In the genomic region with DNA sequence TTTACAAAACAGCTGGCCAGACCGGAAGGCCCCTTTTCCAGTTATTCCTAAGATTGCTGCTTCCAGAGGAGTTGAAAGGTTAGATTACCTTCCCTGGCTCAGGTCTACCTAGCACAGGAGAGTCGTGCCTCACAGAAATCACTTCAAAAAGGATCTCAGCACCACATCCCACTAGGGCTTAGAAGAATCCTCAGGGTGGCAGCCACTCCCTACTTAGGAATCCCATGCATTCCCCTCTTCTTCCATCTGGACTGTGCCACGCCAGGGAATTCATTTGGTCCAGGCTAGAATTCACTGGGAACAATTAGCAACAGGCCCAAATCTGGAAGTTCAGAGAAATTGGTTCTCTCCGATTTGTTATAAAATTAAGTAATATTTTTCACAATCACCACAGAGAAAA, we compare ENCODE assay signal across 7 cellular contexts.
A peak's percentile ranks its signal among the peaks of the same experiment; 100 is the strongest.
DNase-seq lines count a peak whose midpoint lies in the region; ATAC-seq and TF ChIP-seq lines count a peak whose summit lies in the region.

No MANE protein-coding gene starts in this region.

- H3K79me2 ChIP-seq in hepatocyte, result peaks cover 13% of the 10 kb centered on the region

- TF ChIP-seq CTCF in hepatocyte (IDR thresholded peaks at IDR 0.05; ENCODE audit: poor library complexity) (no peak), spleen (IDR thresholded peaks at IDR 0.05 in 8 of 11, conservative IDR thresholded peaks at IDR 0.05 in 3 of 11) (no peak)

- H2AFZ ChIP-seq in hepatocyte, result peak overlapping the region; percentile 83

- peaks cover 43% of the 10 kb centered on the region for H3K4me1 ChIP-seq in SJSA1 (replicated peaks)
- peaks cover 13% of the 10 kb centered on the region for H3K4me1 ChIP-seq in hepatocyte (ENCODE audit: insufficient read depth)
- H3K4me1 ChIP-seq in spleen, result peaks cover 0 to 59% (median 42%) of the 10 kb centered on the region in 6 donors

- 66% methylated on average over 4 of the region's 4 CpGs for WGBS in hepatocyte (ENCODE audit: low lambda C conversion rate, missing lambda C conversion rate)
- 58 to 77% (median 67%) methylated on average over 4 of the region's 4 CpGs for WGBS in spleen, 5 donors

- peak overlapping the region; percentile 87 for H3K4me2 ChIP-seq in hepatocyte

- peak overlapping the region; percentile 94 for H3K27ac ChIP-seq in SJSA1
- peak overlapping the region; percentile 91 for H3K27ac ChIP-seq in hepatocyte
- peak overlapping the region; percentile 72 to 93 (median 89) for H3K27ac ChIP-seq in spleen

- DNase-seq in HCEC 1CT (peak; percentile 53), SJSA1 (ENCODE audit: low read depth in 1 of 2, low spot score in 2 of 2) (peak; percentile 59 to 60), hepatocyte (ENCODE audit: low spot score) (no peak), spleen (no peak), OCI-M2 (lab: John Stamatoyannopoulos, UW; ENCODE audit: unreplicated experiment) (no peak)

- peak overlapping the region; percentile 70 for H3K4me3 ChIP-seq in SJSA1
- no peak overlapping the region for H3K4me3 ChIP-seq in hepatocyte
- H3K4me3 ChIP-seq in spleen, result peak overlapping the region in 2 of 8 donors; percentile 73 to 83

- no peak for TF ChIP-seq POLR2A in spleen (IDR thresholded peaks at IDR 0.05)

- H3K27me3 ChIP-seq in SJSA1 (replicated peaks) (no peaks in the 10 kb centered on the region), hepatocyte (no peaks in the 10 kb centered on the region), spleen (replicated peaks in 1 of 7) (peaks cover 0 to 62% (median 30%) of the 10 kb centered on the region in 7 donors)

- no peak for ATAC-seq in GM18517 (IDR thresholded peaks at IDR 0.05; ENCODE audit: unreplicated experiment)
- ATAC-seq in HG03378 (IDR thresholded peaks at IDR 0.05; ENCODE audit: unreplicated experiment), result no peak

- H3K9me2 ChIP-seq in hepatocyte (replicated peaks; ENCODE audit: insufficient read depth), result no peaks in the 10 kb centered on the region

- intact Hi-C loops in spleen (cut with DNase I; ENCODE audit: low total_unique reads), result loop anchor here (2.0 kb wide), 1 partner anchor 31 kb away; no protein-coding TSS in a partner anchor

- no peaks in the 10 kb centered on the region for H4K20me1 ChIP-seq in hepatocyte (ENCODE audit: insufficient read depth, poor library complexity, severe bottlenecking)

- H3K9me3 ChIP-seq in SJSA1 (replicated peaks), result no peaks in the 10 kb centered on the region
- no peaks in the 10 kb centered on the region for H3K9me3 ChIP-seq in hepatocyte (ENCODE audit: low read depth)
- H3K9me3 ChIP-seq in spleen, result no peaks in the 10 kb centered on the region

- peaks cover 18% of the 10 kb centered on the region for H3K36me3 ChIP-seq in SJSA1
- H3K36me3 ChIP-seq in hepatocyte (replicated peaks; ENCODE audit: insufficient read depth, low read depth), result no peaks in the 10 kb centered on the region
- no peaks in the 10 kb centered on the region for H3K36me3 ChIP-seq in spleen

Comparison
In these comparisons a context has a peak if more than half of its experiments do, and no peak if none do; other contexts are left out.
1. DNase-seq: peak in HCEC 1CT (single experiment) and SJSA1 (2 of 2); none in hepatocyte (single experiment), spleen (single experiment) and OCI-M2 (single experiment).
2. Peak in every context shown above with its lines, with median percentiles within 50 percentile points of each other: H3K27ac ChIP-seq.